Comparison of ENCODE assay signal across 1 cellular context in genomic region chr3:32296251-32297204, GRCh38.
TF ChIP-seq lines count a peak whose summit lies in the region.

No MANE protein-coding gene starts in this region.

TF ChIP-seq in K562, 482 proteins besides CTCF, POLR2A, EP300 and RAD21 (continued from another document):
- TF ChIP-seq STAT6 (CRISPR knock-in tag; IDR thresholded peaks at IDR 0.05) (no peak), MCM7 (IDR thresholded peaks at IDR 0.05) (no peak), XRCC5 (IDR thresholded peaks at IDR 0.05; ENCODE audit: low read depth, low read length) (peak; percentile 45; the same call in 1 of the 2 replicates), JUND (IDR thresholded peaks at IDR 0.05; ENCODE audit: borderline replicate concordance, low read depth, low read length) (peak; percentile 46; the same call in 1 of the 2 replicates), JUND (tag; IDR thresholded peaks at IDR 0.05; ENCODE audit: borderline replicate concordance, low read depth, low read length) (no peak), ZNF583 (CRISPR knock-in tag; IDR thresholded peaks at IDR 0.05) (no peak), CREM (IDR thresholded peaks at IDR 0.05; ENCODE audit: low read depth) (peak; percentile 65), FOXK2 (conservative IDR thresholded peaks at IDR 0.05 in 1 of 2, IDR thresholded peaks at IDR 0.05 in 1 of 2; ENCODE audit: low read depth in 2 of 2) (peak; percentile 95), CC2D1A (IDR thresholded peaks at IDR 0.05) (no peak), STAG1 (CRISPR knock-in tag; IDR thresholded peaks at IDR 0.05; ENCODE audit: borderline replicate concordance) (peak; percentile 28; the same call in 1 of the 2 replicates), RB1 (IDR thresholded peaks at IDR 0.05; ENCODE audit: low read depth) (peak; percentile 41; the same call in 1 of the 2 replicates), ZNF165 (CRISPR knock-in tag; IDR thresholded peaks at IDR 0.05; ENCODE audit: borderline replicate concordance) (no peak), HMG20A (CRISPR knock-in tag; conservative IDR thresholded peaks at IDR 0.05) (no peak), DIDO1 (tag; IDR thresholded peaks at IDR 0.05; ENCODE audit: low read depth) (no peak), ESRRA (IDR thresholded peaks at IDR 0.05; ENCODE audit: borderline replicate concordance, low read depth) (peak; percentile 51; the same call in 1 of the 2 replicates), ZKSCAN8 (CRISPR knock-in tag; IDR thresholded peaks at IDR 0.05) (no peak), THAP7 (CRISPR knock-in tag; IDR thresholded peaks at IDR 0.05) (no peak), CEBPG (CRISPR knock-in tag; IDR thresholded peaks at IDR 0.05) (no peak), CEBPG (tag; conservative IDR thresholded peaks at IDR 0.05 in 1 of 2, IDR thresholded peaks at IDR 0.05 in 1 of 2) (peak in 1 of 2 experiments; percentile 55; a peak in 1 of 4 replicates), FOXA3 (CRISPR knock-in tag; conservative IDR thresholded peaks at IDR 0.05 in 1 of 2, IDR thresholded peaks at IDR 0.05 in 1 of 2) (peak; percentile 77 to 90), YY1 (IDR thresholded peaks at IDR 0.05; ENCODE audit: borderline replicate concordance in 1 of 3, control insufficient read depth in 1 of 3, extremely low read depth in 1 of 3, insufficient read depth in 3 of 3, insufficient read length in 1 of 3, insufficient replicate concordance in 2 of 3, low read depth in 1 of 3, low read length in 2 of 3) (peak in 1 of 3 experiments; percentile 65), ZNF175 (CRISPR knock-in tag; IDR thresholded peaks at IDR 0.05; ENCODE audit: low read depth) (no peak), KLF16 (IDR thresholded peaks at IDR 0.05) (peak; percentile 50; the same call in 1 of the 2 replicates), MIER1 (IDR thresholded peaks at IDR 0.05; ENCODE audit: low read depth) (no peak), U2AF1 (optimal IDR thresholded peaks at IDR 0.05; ENCODE audit: low read depth, low read length) (no peak), SMC3 (conservative IDR thresholded peaks at IDR 0.05; ENCODE audit: insufficient read depth, low read depth, low read length) (peak; percentile 66), LEF1 (IDR thresholded peaks at IDR 0.05) (no peak), DEAF1 (CRISPR knock-in tag; IDR thresholded peaks at IDR 0.05) (0 out of 2 replicates have a peak, but pooled peaks have one; percentile 7), TFE3 (CRISPR knock-in tag; IDR thresholded peaks at IDR 0.05) (no peak), ATF3 (IDR thresholded peaks at IDR 0.05) (peak; percentile 43), ATF3 (CRISPR knock-in tag; conservative IDR thresholded peaks at IDR 0.05) (no peak), ZBTB33 (CRISPR knock-in tag; IDR thresholded peaks at IDR 0.05) (no peak), CBX8 (IDR thresholded peaks at IDR 0.05; ENCODE audit: borderline replicate concordance, extremely low read depth, low read depth, low read length, poor library complexity, severe bottlenecking) (no peak), FOXK1 (CRISPR knock-in tag; IDR thresholded peaks at IDR 0.05; ENCODE audit: borderline replicate concordance) (no peak)
